8 cellular contexts compared by ENCODE assay signal in the genomic region with DNA sequence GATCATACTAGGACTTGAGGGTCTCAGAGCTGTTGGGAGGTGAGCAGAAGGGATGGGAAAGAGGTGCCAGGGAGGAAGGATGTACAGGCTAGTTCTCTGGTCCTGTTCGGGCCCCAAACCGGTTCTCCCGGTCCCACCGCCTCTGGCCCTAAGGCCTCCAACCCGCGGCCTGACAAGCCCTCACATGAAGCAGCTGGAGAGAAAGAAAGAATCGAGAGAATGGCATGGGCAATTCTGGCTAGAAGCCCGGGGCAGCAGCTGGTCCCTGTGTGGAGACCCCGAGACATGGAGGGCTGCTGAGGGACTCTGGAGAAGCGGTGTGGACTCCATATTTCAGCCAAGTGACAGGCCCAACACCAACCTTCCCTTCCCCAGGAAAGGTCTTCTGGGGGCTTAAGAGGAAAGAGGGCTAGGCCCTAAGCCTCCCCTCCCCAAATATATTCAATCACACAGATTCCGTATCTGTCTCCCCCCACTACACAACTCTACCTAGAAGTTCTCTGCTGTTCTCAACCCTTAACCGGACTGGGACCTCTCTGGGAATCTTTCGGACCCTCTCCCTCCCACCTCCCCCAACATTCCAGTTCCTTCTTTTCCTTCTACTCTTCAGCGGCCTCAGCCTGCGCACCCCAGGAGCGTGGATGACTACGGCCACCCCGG. TPM values are rescaled to one million over a fixed set of nuclear protein-coding genes. Genes with fewer than 3 reads are reported as not detected.
DNase-seq lines count a peak whose midpoint lies in the region; ATAC-seq and TF ChIP-seq lines count a peak whose summit lies in the region.

No MANE protein-coding gene starts in this region.

- H3K27ac Mint-ChIP-seq in brain: peak overlapping the region; percentile 99 to 100 (median 99)
- H3K27ac Mint-ChIP-seq in stimulated activated naive CD8-positive, alpha-beta T cell treated with anti-CD3 and anti-CD28 coated beads, Interleukin-15, amount 100 ng/mL, for 72 hours: peak overlapping the region; percentile 94 to 98

- no peak for ATAC-seq in stimulated activated naive CD8-positive, alpha-beta T cell treated with anti-CD3 and anti-CD28 coated beads, Interleukin-15, amount 100 ng/mL, for 72 hours
- no peak for ATAC-seq in omental fat pad (ENCODE audit: low FRiP score)

- no peaks in the 10 kb centered on the region for H3K27me3 ChIP-seq in layer of hippocampus (ENCODE audit: control insufficient read depth, insufficient read depth, low read length)

- H3K27ac ChIP-seq in layer of hippocampus (ENCODE audit: low read depth, low read length): peak overlapping the region; percentile 95

- H3K4me3 Mint-ChIP-seq in brain: peak overlapping the region; percentile 92 to 99 (median 96)
- H3K4me3 Mint-ChIP-seq in stimulated activated naive CD8-positive, alpha-beta T cell treated with anti-CD3 and anti-CD28 coated beads, Interleukin-15, amount 100 ng/mL, for 72 hours: peak overlapping the region; percentile 93 to 95

- peaks cover 0 to 3% (median 0%) of the 10 kb centered on the region in 5 experiments for H3K9me3 Mint-ChIP-seq in brain
- H3K9me3 Mint-ChIP-seq in stimulated activated naive CD8-positive, alpha-beta T cell treated with anti-CD3 and anti-CD28 coated beads, Interleukin-15, amount 100 ng/mL, for 72 hours: no peaks in the 10 kb centered on the region

- H3K27me3 Mint-ChIP-seq in brain: peaks cover 15% of the 10 kb centered on the region
- no peaks in the 10 kb centered on the region for H3K27me3 Mint-ChIP-seq in stimulated activated naive CD8-positive, alpha-beta T cell treated with anti-CD3 and anti-CD28 coated beads, Interleukin-15, amount 100 ng/mL, for 72 hours

- H3K36me3 Mint-ChIP-seq in brain: peaks cover 56% of the 10 kb centered on the region

- peak; percentile 16 to 47 for DNase-seq in NCI-H524 (lab: John Stamatoyannopoulos, UW)
- DNase-seq in NCI-H524 treated with DMSO at 0.1 percent for 48 hours (lab: John Stamatoyannopoulos, UW): no peak
- peak; percentile 75 for DNase-seq in NCI-H345 (lab: John Stamatoyannopoulos, UW)
- peak; percentile 31 to 48 for DNase-seq in stimulated activated naive CD8-positive, alpha-beta T cell treated with anti-CD3 and anti-CD28 coated beads, Interleukin-15, amount 100 ng/mL, for 72 hours
- DNase-seq in NOMO-1 treated with dmso at 0.1 percent for 144 hours (lab: John Stamatoyannopoulos, UW; ENCODE audit: unreplicated experiment): no peak
- DNase-seq in omental fat pad (ENCODE audit: low spot score): no peak

- TF ChIP-seq CTCF in brain (conservative IDR thresholded peaks at IDR 0.05) (no peak), omental fat pad (IDR thresholded peaks at IDR 0.05) (no peak)

- peaks cover 55% of the 10 kb centered on the region for H3K4me1 Mint-ChIP-seq in brain
- peaks cover 75% of the 10 kb centered on the region for H3K4me1 Mint-ChIP-seq in stimulated activated naive CD8-positive, alpha-beta T cell treated with anti-CD3 and anti-CD28 coated beads, Interleukin-15, amount 100 ng/mL, for 72 hours

RNA-seq across cellular contexts. Expression of a gene that starts 0.6 kb away (rescaled TPM):
- 63.4 TPM for polyA plus RNA-seq in brain (ENCODE audit: insufficient read depth, low read depth, low replicate concordance)
- 100 to 1,000 TPM in 1 of 4 donors, 10 to 100 TPM in 3; 56.6 to 115 (median 92.0) TPM for total RNA-seq in omental fat pad

RNA-seq across cellular contexts. Expression of a gene that starts 1.4 kb away (rescaled TPM):
- 145 TPM for polyA plus RNA-seq in brain (ENCODE audit: insufficient read depth, low read depth, low replicate concordance)
- 1 to 10 TPM in 2 of 4 donors, under 1 TPM in 2; 0.47 to 6.6 (median 0.79) TPM for total RNA-seq in omental fat pad

RNA-seq across cellular contexts. Expression of a gene that starts 11.3 kb away (rescaled TPM):
- 16.2 TPM for polyA plus RNA-seq in brain (ENCODE audit: insufficient read depth, low read depth, low replicate concordance)
- 1 to 10 TPM; 2.8 to 7.8 (median 5.6) TPM for total RNA-seq in omental fat pad

RNA-seq across cellular contexts. Expression of a gene that starts 11.7 kb away (rescaled TPM):
- 5.5 TPM for polyA plus RNA-seq in brain (ENCODE audit: insufficient read depth, low read depth, low replicate concordance)
- 10 to 100 TPM; 15.0 to 36.1 (median 21.2) TPM for total RNA-seq in omental fat pad

RNA-seq across cellular contexts. Expression of a gene that starts 22.4 kb away (rescaled TPM):
- 0.53 TPM for polyA plus RNA-seq in brain (ENCODE audit: insufficient read depth, low read depth, low replicate concordance)
- under 1 TPM in 3 of 4 donors, not detected in 1; 0.63 to 0.74 (median 0.69) TPM for total RNA-seq in omental fat pad

Comparison
In these comparisons a context has a peak if more than half of its experiments do, and no peak if none do; other contexts are left out.
1. DNase-seq: peak in NCI-H524 (2 of 2), NCI-H345 (single experiment) and stimulated activated naive CD8-positive, alpha-beta T cell treated with anti-CD3 and anti-CD28 coated beads, Interleukin-15, amount 100 ng/mL, for 72 hours (2 of 2); none in NCI-H524 treated with DMSO at 0.1 percent for 48 hours (single experiment), NOMO-1 treated with dmso at 0.1 percent for 144 hours (single experiment) and omental fat pad (single experiment).